In genomic region chr5:139443766-139444473, GRCh38 we compare ENCODE assay signal across 10 cellular contexts. TPM values are rescaled to one million over a fixed set of nuclear protein-coding genes. Genes with fewer than 3 reads are reported as not detected.
DNase-seq lines count a peak whose midpoint lies in the region; ATAC-seq and TF ChIP-seq lines count a peak whose summit lies in the region.
"Had no signal": no experiment of that assay in that cellular context is flagged by ENCODE, and none has a peak within 500 bp of the region (broad histone marks: within the 10 kb centered on the region; RNA-seq: fewer than 3 reads in every experiment).

No MANE protein-coding gene starts in this region.

- no peak for TF ChIP-seq CTCF in epithelial cell of esophagus (IDR thresholded peaks at IDR 0.05; ENCODE audit: insufficient read depth, low read depth, low read length, missing control alignments)

- no peaks in the 10 kb centered on the region for H3K9me3 Mint-ChIP-seq in activated naive CD4-positive, alpha-beta T cell treated with anti-CD3 and anti-CD28 coated beads, Interleukin-2, amount 10 ng/mL, durations not matched to agents 7 days and 5 days

- H3K27me3 Mint-ChIP-seq in activated naive CD4-positive, alpha-beta T cell treated with anti-CD3 and anti-CD28 coated beads, Interleukin-2, amount 10 ng/mL, durations not matched to agents 7 days and 5 days, result peaks cover 11% of the 10 kb centered on the region

- peaks cover 2% of the 10 kb centered on the region for H3K36me3 Mint-ChIP-seq in activated naive CD4-positive, alpha-beta T cell treated with anti-CD3 and anti-CD28 coated beads, Interleukin-2, amount 10 ng/mL, durations not matched to agents 7 days and 5 days

- ATAC-seq in HG03135 (IDR thresholded peaks at IDR 0.05; ENCODE audit: unreplicated experiment) (no peak), esophagus mucosa (no peak)

- peak; percentile 37 for DNase-seq in activated naive CD4-positive, alpha-beta T cell treated with anti-CD3 and anti-CD28 coated beads, Interleukin-2, amount 10 ng/mL, durations not matched to agents 7 days and 5 days
- DNase-seq in activated naive CD4-positive, alpha-beta T cell (lab: John Stamatoyannopoulos, UW), result no peak
- DNase-seq in T-helper 1 cell, result peak in 4 of 5 donors; percentile 20 to 41 (median 26)
- peak; percentile 65 for DNase-seq in epithelial cell of esophagus (ENCODE audit: low read depth)
- peak; percentile 47 for DNase-seq in stromal cell of bone marrow (ENCODE audit: low read depth)
- no peak for DNase-seq in DMS79 treated with DMSO at 0.1 percent for 48 hours (lab: John Stamatoyannopoulos, UW)
- DNase-seq: adrenal gland had no signal

- H3K27ac Mint-ChIP-seq in activated naive CD4-positive, alpha-beta T cell treated with anti-CD3 and anti-CD28 coated beads, Interleukin-2, amount 10 ng/mL, durations not matched to agents 7 days and 5 days, result peak overlapping the region; percentile 84

- CTCF ChIA-PET in activated naive CD4-positive, alpha-beta T cell treated with anti-CD3 and anti-CD28 coated beads, Interleukin-2, amount 10 ng/mL, durations not matched to agents 7 days and 5 days (lab: Charles Lee), result interaction anchor here (1.2 to 3.2 kb wide), 4 partner anchors 14 to 24 kb away, joined by 3 to 13 read pairs (median 8); no protein-coding TSS in a partner anchor

- H3K4me3 ChIP-seq in epithelial cell of esophagus (ENCODE audit: low read length), result no peak overlapping the region
- H3K4me3 ChIP-seq: adrenal gland, vagina had no signal

- H3K4me1 Mint-ChIP-seq in activated naive CD4-positive, alpha-beta T cell treated with anti-CD3 and anti-CD28 coated beads, Interleukin-2, amount 10 ng/mL, durations not matched to agents 7 days and 5 days, result peaks cover 87% of the 10 kb centered on the region

- no peak overlapping the region for H3K4me3 Mint-ChIP-seq in activated naive CD4-positive, alpha-beta T cell treated with anti-CD3 and anti-CD28 coated beads, Interleukin-2, amount 10 ng/mL, durations not matched to agents 7 days and 5 days

RNA-seq across cellular contexts. Expression of gene DNAJC18, which starts 4.6 kb away (rescaled TPM):
- total RNA-seq in esophagus mucosa, result 2.2 TPM

RNA-seq across cellular contexts. Expression of gene ECSCR, which starts 18.6 kb away (rescaled TPM):
- 5.0 TPM for total RNA-seq in esophagus mucosa

RNA-seq across cellular contexts. Expression of gene SMIM33, which starts 26.9 kb away (rescaled TPM):
- not detected for total RNA-seq in esophagus mucosa
- total RNA-seq: adrenal gland, vagina had no signal

RNA-seq across cellular contexts. Expression of gene STING1, which starts 38.6 kb away (rescaled TPM):
- 45.5 TPM for total RNA-seq in esophagus mucosa

RNA-seq across cellular contexts. Expression of gene SPATA24, which starts 40.0 kb away (rescaled TPM):
- 3.7 TPM for total RNA-seq in esophagus mucosa

Comparison
In these comparisons a context has a peak if more than half of its experiments do, and no peak if none do; other contexts are left out.
1. DNase-seq: peak in activated naive CD4-positive, alpha-beta T cell treated with anti-CD3 and anti-CD28 coated beads, Interleukin-2, amount 10 ng/mL, durations not matched to agents 7 days and 5 days (single experiment), T-helper 1 cell (4 of 5), epithelial cell of esophagus (single experiment) and stromal cell of bone marrow (single experiment); none in activated naive CD4-positive, alpha-beta T cell (0 of 4) and DMS79 treated with DMSO at 0.1 percent for 48 hours (single experiment).